ENCODE assay signal across 1 cellular context in genomic region chr4:139317635-139318034, GRCh38.
A peak's percentile ranks its signal among the peaks of the same experiment; 100 is the strongest.
TF ChIP-seq lines count a peak whose summit lies in the region.

No MANE protein-coding gene starts in this region.

TF ChIP-seq in K562, 482 proteins besides CTCF, POLR2A, EP300 and RAD21:
- TF ChIP-seq BDP1 (IDR thresholded peaks at IDR 0.05; ENCODE audit: insufficient read depth, insufficient read length) (no peak), PKNOX1 (IDR thresholded peaks at IDR 0.05) (peak; percentile 77)
